24 cellular contexts compared by ENCODE assay signal in genomic region chr3:621714-622113, GRCh38.
"Had no signal": no experiment of that assay in that cellular context is flagged by ENCODE, and none has a peak within 500 bp of the region (broad histone marks: within the 10 kb centered on the region; RNA-seq: fewer than 3 reads in every experiment).

No MANE protein-coding gene starts in this region.

- H3K27me3 ChIP-seq: colonic mucosa, dorsolateral prefrontal cortex, esophagus muscularis mucosa, esophagus squamous epithelium, foreskin keratinocyte, gastrocnemius medialis, gastroesophageal sphincter, heart left ventricle, heart right ventricle had no signal

- ATAC-seq: effector memory CD8-positive, alpha-beta T cell; esophagus mucosa; foreskin keratinocyte; gastrocnemius medialis; gastroesophageal sphincter; heart left ventricle; heart right ventricle had no signal

- H3K36me3 ChIP-seq: colonic mucosa, esophagus muscularis mucosa, esophagus squamous epithelium, gastrocnemius medialis, gastroesophageal sphincter, heart left ventricle, heart right ventricle had no signal

- DNase-seq: colonic mucosa; cortex of kidney; dermis blood vessel endothelial cell; dorsolateral prefrontal cortex; effector CD4-positive, alpha-beta T cell; effector CD8-positive, alpha-beta T cell; effector memory CD4-positive, alpha-beta T cell; effector memory CD8-positive, alpha-beta T cell; endodermal cell; erythroblast; esophagus squamous epithelium; foreskin fibroblast; foreskin keratinocyte; foreskin melanocyte; gastrocnemius medialis; glutamatergic neuron; head of caudate nucleus; heart left ventricle; heart right ventricle had no signal

- H3K4me3 ChIP-seq: colonic mucosa, coronary artery, dorsolateral prefrontal cortex, esophagus muscularis mucosa, esophagus squamous epithelium, gastrocnemius medialis, gastroesophageal sphincter, heart left ventricle, heart right ventricle had no signal

- H3K9me3 ChIP-seq: colonic mucosa, esophagus muscularis mucosa, esophagus squamous epithelium, gastrocnemius medialis, gastroesophageal sphincter, heart left ventricle, heart right ventricle had no signal

- H3K27ac ChIP-seq: colonic mucosa, coronary artery, dorsolateral prefrontal cortex, epithelial cell of prostate, esophagus muscularis mucosa, esophagus squamous epithelium, foreskin keratinocyte, gastrocnemius medialis, gastroesophageal sphincter, heart left ventricle, heart right ventricle had no signal
